1 cellular context compared by ENCODE assay signal in genomic region chr13:24688111-24688510, GRCh38.
TF ChIP-seq lines count a peak whose summit lies in the region.

No MANE protein-coding gene starts in this region.

TF ChIP-seq in GM23338, 12 proteins besides CTCF, POLR2A, EP300 and RAD21 (continued from another document):
- TF ChIP-seq ETS1 (IDR thresholded peaks at IDR 0.05) (no peak), CREB1 (CRISPR knock-in tag; IDR thresholded peaks at IDR 0.05; ENCODE audit: low read depth) (no peak), ZNF462 (CRISPR knock-in tag; IDR thresholded peaks at IDR 0.05) (no peak), ZNF114 (CRISPR knock-in tag; IDR thresholded peaks at IDR 0.05) (no peak), POLR2AphosphoS5 (IDR thresholded peaks at IDR 0.05; ENCODE audit: low read depth) (no peak), STAT1 (IDR thresholded peaks at IDR 0.05; ENCODE audit: unreplicated experiment) (no peak)
